12 cellular contexts compared by ENCODE assay signal in the genomic region with DNA sequence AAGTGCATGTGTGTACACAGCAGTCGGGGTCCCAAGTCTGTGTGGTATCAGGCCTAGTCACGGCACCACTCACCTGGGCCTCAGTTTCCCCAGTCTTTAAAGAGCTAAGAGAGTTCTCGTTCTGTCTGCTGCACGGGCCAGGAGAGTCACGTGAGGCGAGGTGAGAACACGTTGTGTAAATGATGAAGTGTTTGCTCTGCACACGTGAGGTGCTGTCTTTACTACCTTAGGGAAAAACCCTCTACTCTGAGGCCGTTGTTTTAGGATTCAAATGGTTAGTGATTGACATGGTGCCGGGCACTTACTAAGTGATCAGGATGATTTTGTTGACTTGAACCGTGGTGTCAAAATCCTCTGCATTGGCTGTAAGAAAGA.
DNase-seq lines count a peak whose midpoint lies in the region; ATAC-seq, FAIRE-seq and TF ChIP-seq lines count a peak whose summit lies in the region.
"Had no signal": no experiment of that assay in that cellular context is flagged by ENCODE, and none has a peak within 500 bp of the region (broad histone marks: within the 10 kb centered on the region; RNA-seq: fewer than 3 reads in every experiment).

No MANE protein-coding gene starts in this region.

- WGBS in esophagus, 2 donors = 51 to 53% methylated on average over 11 of the region's 11 CpGs
- WGBS in pancreas, 2 donors = 25 to 33% methylated on average over 11 of the region's 11 CpGs

- intact Hi-C loops in pancreas (cut with DNase I) = no loop called here

- DNase-seq in AG20443 (ENCODE audit: low spot score) (peak; percentile 12), NCI-H2196 (lab: John Stamatoyannopoulos, UW; ENCODE audit: unreplicated experiment) (peak; percentile 81), pancreas (peak; percentile 31 to 59 (median 42)), cortex of kidney (lab: John Stamatoyannopoulos, UW) (no peak), KG1 (lab: John Stamatoyannopoulos, UW) (no peak)
- DNase-seq: activated T-cell treated with anti-CD3 and anti-CD28 coated beads, Interleukin-2, amount 50 U/mL, for 1 hour; mesendoderm; stimulated activated CD4-positive, alpha-beta T cell treated with anti-CD3 and anti-CD28 coated beads, Interleukin-4, amount 100 ng/mL, for 24 hours had no signal

- H3K9me3 ChIP-seq in esophagus (ENCODE audit: control insufficient read depth in 2 of 2, insufficient read depth in 1 of 2, low read depth in 1 of 2, low read length in 1 of 2) (no peaks in the 10 kb centered on the region), pancreas (no peaks in the 10 kb centered on the region)

- ATAC-seq in pancreas = peak; percentile 39 to 60 (median 45)
- ATAC-seq in GM21515 (IDR thresholded peaks at IDR 0.05; ENCODE audit: unreplicated experiment) = no peak
- ATAC-seq in GM21723 (IDR thresholded peaks at IDR 0.05; ENCODE audit: unreplicated experiment) = no peak

- no peak for FAIRE-seq in pancreas (lab: Jason Lieb, UNC)
- FAIRE-seq: endometrium had no signal

- H3K4me1 ChIP-seq in esophagus (ENCODE audit: control insufficient read depth in 2 of 2, insufficient read depth in 2 of 2, low read length in 1 of 2) (peaks cover 6 to 20% of the 10 kb centered on the region in 2 donors), pancreas (peaks cover 40 to 68% (median 51%) of the 10 kb centered on the region in 3 donors)

- H3K36me3 ChIP-seq in esophagus (ENCODE audit: control insufficient read depth in 2 of 2, insufficient read depth in 2 of 2, low read length in 1 of 2) = peaks cover 0 to 3% of the 10 kb centered on the region in 2 donors
- no peaks in the 10 kb centered on the region for H3K36me3 ChIP-seq in pancreas

- TF ChIP-seq CTCF in pancreas (IDR thresholded peaks at IDR 0.05) = no peak

- no peaks in the 10 kb centered on the region for H3K27me3 ChIP-seq in esophagus (ENCODE audit: control insufficient read depth in 1 of 2, insufficient read depth in 2 of 2, low read length in 2 of 2)
- H3K27me3 ChIP-seq in pancreas = no peaks in the 10 kb centered on the region

- H3K27ac ChIP-seq in esophagus (ENCODE audit: low read depth in 2 of 2, low read length in 1 of 2) (peak overlapping the region; percentile 94 to 97), pancreas (peak overlapping the region; percentile 99 to 100 (median 100))

- H3K4me3 ChIP-seq in esophagus (ENCODE audit: low read depth in 1 of 2, low read length in 2 of 2) (no peak overlapping the region), pancreas (peak overlapping the region in 2 of 4 donors; percentile 8 to 25)

Comparison
In these comparisons a context has a peak if more than half of its experiments do, and no peak if none do; other contexts are left out.
1. DNase-seq: peak in AG20443 (single experiment), NCI-H2196 (single experiment) and pancreas (6 of 6); none in cortex of kidney (single experiment) and KG1 (single experiment).
2. ATAC-seq: peak in pancreas (4 of 4); none in GM21515 (single experiment) and GM21723 (single experiment).